In genomic region chr2:168166902-168167510, GRCh38 we compare ENCODE assay signal across 1 cellular context.
TF ChIP-seq lines count a peak whose summit lies in the region.

No MANE protein-coding gene starts in this region.

TF ChIP-seq in HepG2, 621 proteins besides CTCF, POLR2A, EP300 and RAD21 (continued from another document and continues in another):
- TF ChIP-seq ZNF574 (CRISPR knock-in tag; IDR thresholded peaks at IDR 0.05) (peak; percentile 57), ZMAT3 (CRISPR knock-in tag; conservative IDR thresholded peaks at IDR 0.05) (no peak), ZNF747 (CRISPR knock-in tag; IDR thresholded peaks at IDR 0.05; ENCODE audit: borderline replicate concordance) (no peak), BORCS8-MEF2B (CRISPR knock-in tag; IDR thresholded peaks at IDR 0.05) (no peak), ZNF343 (CRISPR knock-in tag; IDR thresholded peaks at IDR 0.05) (no peak), ZNF333 (CRISPR knock-in tag; IDR thresholded peaks at IDR 0.05; ENCODE audit: borderline replicate concordance) (no peak), ZNF878 (CRISPR knock-in tag; IDR thresholded peaks at IDR 0.05) (no peak), HMG20B (CRISPR knock-in tag; conservative IDR thresholded peaks at IDR 0.05) (peak; percentile 66; the same call in 1 of the 2 replicates), IRF1 (CRISPR knock-in tag; IDR thresholded peaks at IDR 0.05; ENCODE audit: low read depth) (no peak), TRAFD1 (CRISPR knock-in tag; IDR thresholded peaks at IDR 0.05; ENCODE audit: borderline replicate concordance) (no peak), ZNF292 (CRISPR knock-in tag; IDR thresholded peaks at IDR 0.05; ENCODE audit: borderline replicate concordance, low read depth) (peak; percentile 59; the same call in 1 of the 2 replicates), GATA4 (IDR thresholded peaks at IDR 0.05; ENCODE audit: borderline replicate concordance, low read depth) (no peak), ZNF180 (CRISPR knock-in tag; IDR thresholded peaks at IDR 0.05; ENCODE audit: borderline replicate concordance, low read depth) (no peak), TGIF2 (CRISPR knock-in tag; IDR thresholded peaks at IDR 0.05) (peak; percentile 53; the same call in 1 of the 2 replicates), ZNF841 (CRISPR knock-in tag; IDR thresholded peaks at IDR 0.05; ENCODE audit: borderline replicate concordance) (no peak), ZNF317 (CRISPR knock-in tag; IDR thresholded peaks at IDR 0.05) (no peak), ZNF543 (CRISPR knock-in tag; IDR thresholded peaks at IDR 0.05) (no peak), HNF4A (CRISPR knock-in tag; IDR thresholded peaks at IDR 0.05) (peak; percentile 91), ESRRA (CRISPR knock-in tag; IDR thresholded peaks at IDR 0.05; ENCODE audit: low read depth) (peak; percentile 93), KLF11 (CRISPR knock-in tag; IDR thresholded peaks at IDR 0.05) (0 out of 2 replicates have a peak, but pooled peaks have one; percentile 77), STAG1 (CRISPR knock-in tag; IDR thresholded peaks at IDR 0.05) (peak; percentile 13; the same call in 1 of the 2 replicates), ZKSCAN1 (IDR thresholded peaks at IDR 0.05; ENCODE audit: low read length) (no peak), ATAD3A (CRISPR knock-in tag; IDR thresholded peaks at IDR 0.05) (no peak), RXRA (CRISPR knock-in tag; IDR thresholded peaks at IDR 0.05) (peak; percentile 59; the same call in 1 of the 2 replicates), ZNF232 (CRISPR knock-in tag; IDR thresholded peaks at IDR 0.05; ENCODE audit: borderline replicate concordance) (peak; percentile 77; the same call in 1 of the 2 replicates), ATF7-NPFF (CRISPR knock-in tag; IDR thresholded peaks at IDR 0.05; ENCODE audit: low read depth) (peak; percentile 25; the same call in 1 of the 2 replicates), MED8 (CRISPR knock-in tag; IDR thresholded peaks at IDR 0.05; ENCODE audit: insufficient replicate concordance) (peak; percentile 27), MTF1 (CRISPR knock-in tag; IDR thresholded peaks at IDR 0.05) (no peak), SNAPC4 (CRISPR knock-in tag; IDR thresholded peaks at IDR 0.05) (no peak), ZBTB34 (CRISPR knock-in tag; IDR thresholded peaks at IDR 0.05) (no peak), TARDBP (CRISPR knock-in tag; IDR thresholded peaks at IDR 0.05) (0 out of 2 replicates have a peak, but pooled peaks have one; percentile 68), ZNF580 (CRISPR knock-in tag; IDR thresholded peaks at IDR 0.05; ENCODE audit: borderline replicate concordance, low read depth) (peak; percentile 63; the same call in 1 of the 2 replicates), ZNF615 (CRISPR knock-in tag; IDR thresholded peaks at IDR 0.05; ENCODE audit: borderline replicate concordance) (peak; percentile 81; the same call in 1 of the 2 replicates), FOXA3 (CRISPR knock-in tag; IDR thresholded peaks at IDR 0.05) (peak; percentile 67), ZBTB21 (CRISPR knock-in tag; IDR thresholded peaks at IDR 0.05) (no peak; the same call in 1 of the 2 replicates), ZNF800 (CRISPR knock-in tag; IDR thresholded peaks at IDR 0.05) (0 out of 2 replicates have a peak, but pooled peaks have one; percentile 37), CSRNP1 (CRISPR knock-in tag; IDR thresholded peaks at IDR 0.05) (peak; percentile 54; the same call in 1 of the 2 replicates), KAT2B (IDR thresholded peaks at IDR 0.05; ENCODE audit: borderline replicate concordance, low read depth, low read length) (no peak), CCAR2 (optimal IDR thresholded peaks at IDR 0.05; ENCODE audit: low read depth, low read length) (no peak), ZKSCAN8 (CRISPR knock-in tag; IDR thresholded peaks at IDR 0.05; ENCODE audit: borderline replicate concordance) (peak; percentile 89; the same call in 1 of the 2 replicates), MYPOP (CRISPR knock-in tag; IDR thresholded peaks at IDR 0.05) (peak; percentile 75; the same call in 1 of the 2 replicates), HOXA3 (CRISPR knock-in tag; IDR thresholded peaks at IDR 0.05) (peak; percentile 68; the same call in 1 of the 2 replicates), MED13 (CRISPR knock-in tag; IDR thresholded peaks at IDR 0.05) (peak; percentile 86; the same call in 1 of the 2 replicates), ZMYM4 (CRISPR knock-in tag; IDR thresholded peaks at IDR 0.05) (peak; percentile 40; the same call in 1 of the 2 replicates)
- TF ChIP-seq, protein P1, sequence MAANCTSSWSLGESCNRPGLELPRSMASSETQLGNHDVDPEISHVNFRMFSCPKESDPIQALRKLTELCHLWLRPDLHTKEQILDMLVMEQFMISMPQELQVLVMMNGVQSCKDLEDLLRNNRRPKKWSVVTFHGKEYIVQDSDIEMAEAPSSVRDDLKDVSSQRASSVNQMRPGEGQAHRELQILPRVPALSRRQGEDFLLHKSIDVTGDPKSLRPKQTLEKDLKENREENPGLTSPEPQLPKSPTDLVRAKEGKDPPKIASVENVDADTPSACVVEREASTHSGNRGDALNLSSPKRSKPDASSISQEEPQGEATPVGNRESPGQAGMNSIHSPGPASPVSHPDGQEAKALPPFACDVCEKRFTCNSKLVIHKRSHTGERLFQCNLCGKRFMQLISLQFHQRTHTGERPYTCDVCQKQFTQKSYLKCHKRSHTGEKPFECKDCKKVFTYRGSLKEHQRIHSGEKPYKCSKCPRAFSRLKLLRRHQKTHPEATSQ (CRISPR knock-in tag; IDR thresholded peaks at IDR 0.05; ENCODE audit: borderline replicate concordance), result no peak
